ENCODE assay signal across 10 cellular contexts in the genomic region with DNA sequence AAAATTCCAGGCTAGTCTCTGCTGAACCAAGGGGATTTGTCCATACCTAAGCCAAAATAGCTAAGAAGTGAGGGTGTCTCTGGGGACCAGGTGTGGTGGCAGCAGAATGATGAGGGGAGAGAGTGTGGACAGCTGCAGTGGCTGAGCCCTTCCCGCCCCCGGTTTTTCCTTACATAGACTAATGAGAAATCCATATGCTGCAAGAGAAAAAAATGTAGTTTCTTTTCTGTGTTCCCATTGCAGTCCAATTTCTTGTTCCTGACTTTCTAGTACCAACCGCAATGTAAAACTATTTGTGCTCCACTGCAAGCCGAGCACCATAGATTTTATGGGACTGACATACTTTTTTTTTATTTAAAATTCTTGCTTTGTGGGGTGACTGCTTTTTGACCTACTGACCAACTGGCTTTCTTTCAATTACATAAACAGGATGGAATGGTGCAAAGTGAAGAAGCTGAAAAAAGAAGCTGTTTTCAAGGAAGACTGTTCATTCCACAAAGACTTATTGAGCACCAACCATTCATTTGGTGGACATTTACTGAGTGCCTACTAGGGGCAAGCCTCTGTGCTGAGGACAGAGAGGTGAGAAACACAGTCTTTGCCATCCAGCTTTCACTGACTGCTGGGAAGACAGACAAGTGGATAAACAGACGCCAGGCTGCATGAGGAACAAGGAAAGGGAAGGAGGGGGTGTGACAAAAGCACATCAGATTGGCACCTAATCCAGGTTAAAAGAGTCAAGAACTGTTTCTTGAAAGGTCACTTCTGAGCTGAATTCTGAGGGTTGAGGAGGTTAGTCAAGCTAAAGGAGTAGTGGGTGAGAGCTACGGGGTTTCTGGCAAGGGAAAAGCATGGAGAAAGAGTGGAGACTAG. TPM values are rescaled to one million over a fixed set of nuclear protein-coding genes. Genes with fewer than 3 reads are reported as not detected.
DNase-seq lines count a peak whose midpoint lies in the region; ATAC-seq, FAIRE-seq and TF ChIP-seq lines count a peak whose summit lies in the region.
"Had no signal": no experiment of that assay in that cellular context is flagged by ENCODE, and none has a peak within 500 bp of the region (broad histone marks: within the 10 kb centered on the region; RNA-seq: fewer than 3 reads in every experiment).

No MANE protein-coding gene starts in this region.

- H4K20me1 ChIP-seq in endothelial cell of umbilical vein (replicated peaks; ENCODE audit: control insufficient read depth, extremely low read depth, insufficient read depth, low read length) = no peaks in the 10 kb centered on the region

- no TSS peak for BruUV-seq in endothelial cell of umbilical vein (replicated peaks; lab: Mats Ljungman, UMichigan)

- CTCF ChIA-PET in endothelial cell of umbilical vein (lab: Charles Lee) = interaction anchor here (1.0 to 1.8 kb wide), 6 partner anchors 10 to 291 kb away, joined by 3 to 7 read pairs (median 4); a partner anchor contains a TSS
- CTCF ChIA-PET in CD4-positive, alpha-beta T cell (lab: Charles Lee) = no interaction called here

- no peak for TF ChIP-seq POLR2A in endothelial cell of umbilical vein (IDR thresholded peaks at IDR 0.05; ENCODE audit: low read depth, low read length)

- H3K79me2 ChIP-seq in endothelial cell of umbilical vein (ENCODE audit: control insufficient read depth, insufficient read depth, low read length) = no peaks in the 10 kb centered on the region
- no peaks in the 10 kb centered on the region for H3K79me2 ChIP-seq in trophoblast cell (ENCODE audit: control insufficient read depth, insufficient read depth, low read length, poor library complexity)

- H4K91ac ChIP-seq in trophoblast cell (ENCODE audit: low read depth, low read length) = no peak overlapping the region

- no peak overlapping the region for H3K27ac Mint-ChIP-seq in CD4-positive, alpha-beta T cell

- H3K4me2 ChIP-seq in endothelial cell of umbilical vein (ENCODE audit: insufficient read depth, low read length) = peak overlapping the region; percentile 90
- H3K4me2 ChIP-seq in trophoblast cell (ENCODE audit: low read length) = no peak overlapping the region

- H3K9me3 Mint-ChIP-seq in CD4-positive, alpha-beta T cell = no peaks in the 10 kb centered on the region

- H2AK5ac ChIP-seq in trophoblast cell (ENCODE audit: low read length) = peak overlapping the region; percentile 82

- H3K18ac ChIP-seq in trophoblast cell (ENCODE audit: low read length) = no peak overlapping the region

- DNase-seq in EH (ENCODE audit: low read depth) = peak; percentile 89
- peak; percentile 66 for DNase-seq in NCI-H2227 (lab: John Stamatoyannopoulos, UW; ENCODE audit: unreplicated experiment)
- peak; percentile 77 for DNase-seq in endothelial cell of umbilical vein (ENCODE audit: low read depth, low spot score)
- peak in 1 of 2 donors; percentile 7 for DNase-seq in trophoblast cell
- no peak for DNase-seq in CD4-positive, alpha-beta T cell
- DNase-seq in central memory CD4-positive, alpha-beta T cell = no peak
- DNase-seq in C1 segment of cervical spinal cord (lab: John Stamatoyannopoulos, UW) = no peak
- DNase-seq: T1000 had no signal

- peaks cover 17% of the 10 kb centered on the region for H3K4me1 Mint-ChIP-seq in CD4-positive, alpha-beta T cell (ENCODE audit: low read depth)

- peak overlapping the region; percentile 50 for H3K14ac ChIP-seq in trophoblast cell (ENCODE audit: low read length)

- H3K9me3 ChIP-seq in endothelial cell of umbilical vein (replicated peaks; ENCODE audit: control insufficient read depth, insufficient read depth, low read length) = no peaks in the 10 kb centered on the region
- H3K9me3 ChIP-seq in trophoblast cell (ENCODE audit: insufficient read depth, low read depth, low read length) = no peaks in the 10 kb centered on the region
- H3K9me3 ChIP-seq in CD4-positive, alpha-beta T cell (ENCODE audit: control insufficient read depth, low read length) = no peaks in the 10 kb centered on the region

- peak; percentile 46 for FAIRE-seq in endothelial cell of umbilical vein (lab: Jason Lieb, UNC)
- FAIRE-seq: islet of Langerhans had no signal

- H3K79me1 ChIP-seq in trophoblast cell (ENCODE audit: low read length) = peaks cover 2% of the 10 kb centered on the region

- no CpG with 5 or more reads among the region's 6 CpGs for WGBS in trophoblast cell (ENCODE audit: extremely low coverage, insufficient coverage, insufficient read length)

- POLR2A ChIA-PET in endothelial cell of umbilical vein (lab: Charles Lee) = no interaction called here
- POLR2A ChIA-PET in CD4-positive, alpha-beta T cell (lab: Charles Lee) = interaction anchor here (0.7 kb wide), 1 partner anchor 35 kb away, joined by 3 read pairs; no protein-coding TSS in a partner anchor

- H2BK5ac ChIP-seq in trophoblast cell (ENCODE audit: low read depth, low read length, poor library complexity) = peak overlapping the region; percentile 21

- peak overlapping the region; percentile 18 for H2BK12ac ChIP-seq in trophoblast cell (ENCODE audit: low read length)

- H2AFZ ChIP-seq in endothelial cell of umbilical vein (ENCODE audit: low read depth, low read length) (peak overlapping the region; percentile 77), trophoblast cell (ENCODE audit: insufficient read depth, low read length, poor library complexity) (no peak overlapping the region)

- H3K4me1 ChIP-seq in endothelial cell of umbilical vein (ENCODE audit: control insufficient read depth, extremely low read depth, insufficient read depth, low read length) = peaks cover 35% of the 10 kb centered on the region
- peaks cover 7 to 17% of the 10 kb centered on the region in 2 experiments for H3K4me1 ChIP-seq in trophoblast cell (ENCODE audit: control insufficient read depth in 1 of 2, insufficient read depth in 2 of 2, low read length in 2 of 2)

- no peaks in the 10 kb centered on the region for H3K9me1 ChIP-seq in endothelial cell of umbilical vein (replicated peaks; ENCODE audit: control insufficient read depth, extremely low read depth, insufficient read depth, low read length)

- H3K4me3 Mint-ChIP-seq in CD4-positive, alpha-beta T cell = no peak overlapping the region

- H3K36me3 Mint-ChIP-seq in CD4-positive, alpha-beta T cell (ENCODE audit: low read depth) = peaks cover 5% of the 10 kb centered on the region

- no peak for ATAC-seq in CD4-positive, alpha-beta T cell (ENCODE audit: poor library complexity)
- ATAC-seq in HG03460 (IDR thresholded peaks at IDR 0.05; ENCODE audit: unreplicated experiment) = no peak

- peak overlapping the region; percentile 1 to 39 (median 35) for H3K4me3 ChIP-seq in endothelial cell of umbilical vein (replicated peaks in 1 of 3; ENCODE audit: insufficient read depth in 1 of 3, low read depth in 1 of 3, low read length in 3 of 3)
- no peak overlapping the region for H3K4me3 ChIP-seq in trophoblast cell (ENCODE audit: low read depth, low read length)

- H3K27me3 Mint-ChIP-seq in CD4-positive, alpha-beta T cell = no peaks in the 10 kb centered on the region

- no peak overlapping the region for H2BK120ac ChIP-seq in trophoblast cell (ENCODE audit: insufficient read depth, low read length, poor library complexity)

- peak overlapping the region; percentile 43 for H4K12ac ChIP-seq in trophoblast cell (ENCODE audit: low read depth, low read length)

- H3K9ac ChIP-seq in endothelial cell of umbilical vein (replicated peaks; ENCODE audit: extremely low read depth, insufficient read depth, low read length) (peak overlapping the region; percentile 8), trophoblast cell (ENCODE audit: low read length) (no peak overlapping the region)

- no peak overlapping the region for H3K23ac ChIP-seq in trophoblast cell (ENCODE audit: low read length)

- intact Hi-C loops in endothelial cell of umbilical vein (cut with micrococcal nuclease) = loop anchor here (2.0 kb wide), 1 partner anchor 56 kb away; no protein-coding TSS in a partner anchor
- intact Hi-C loops in CD4-positive, alpha-beta T cell (cut with DNase I, micrococcal nuclease) = loop anchor here in 1 of 2 experiments (10.0 kb wide), 1 partner anchor 816 kb away; a partner anchor contains a TSS

- H3K27me3 ChIP-seq in endothelial cell of umbilical vein (ENCODE audit: control insufficient read depth in 2 of 2, insufficient read depth in 2 of 2, low read length in 2 of 2) (no peaks in the 10 kb centered on the region), trophoblast cell (ENCODE audit: insufficient read depth, low read length) (no peaks in the 10 kb centered on the region)
- no peaks in the 10 kb centered on the region for H3K27me3 ChIP-seq in CD4-positive, alpha-beta T cell (ENCODE audit: control insufficient read depth, insufficient read depth, low read length)

- dilution Hi-C loops in endothelial cell of umbilical vein (cut with MboI; ENCODE audit: extremely low pct_ligation_motif_present, low sequenced_read_pairs) = no loop called here

- no peak overlapping the region for H4K8ac ChIP-seq in trophoblast cell (ENCODE audit: low read depth, low read length)

- TF ChIP-seq CTCF in endothelial cell of umbilical vein (IDR thresholded peaks at IDR 0.05; ENCODE audit: extremely low read depth in 1 of 2, insufficient read depth in 1 of 2, low read depth in 1 of 2, low read length in 2 of 2) = no peak
- TF ChIP-seq CTCF in CD4-positive, alpha-beta T cell (IDR thresholded peaks at IDR 0.05) = no peak

- peak overlapping the region; percentile 73 for H3K4ac ChIP-seq in trophoblast cell (ENCODE audit: low read depth, low read length)

- H3K27ac ChIP-seq in endothelial cell of umbilical vein (ENCODE audit: insufficient read depth, low read depth, low read length) = peak overlapping the region; percentile 41
- no peak overlapping the region for H3K27ac ChIP-seq in trophoblast cell (ENCODE audit: low read depth, low read length)
- no peak overlapping the region for H3K27ac ChIP-seq in CD4-positive, alpha-beta T cell (ENCODE audit: low read depth, low read length)

- H3K36me3 ChIP-seq in endothelial cell of umbilical vein (ENCODE audit: control insufficient read depth in 2 of 2, extremely low read depth in 1 of 2, insufficient read depth in 2 of 2, low read length in 2 of 2) = peaks cover 0 to 3% of the 10 kb centered on the region in 2 experiments
- H3K36me3 ChIP-seq in trophoblast cell (ENCODE audit: control insufficient read depth in 1 of 2, insufficient read depth in 2 of 2, low read length in 2 of 2) = no peaks in the 10 kb centered on the region

RNA-seq across cellular contexts. Expression of a gene that starts 9.7 kb away (rescaled TPM):
- 25.9 and 26.8 TPM in 2 replicates for total RNA-seq in endothelial cell of umbilical vein
- 15.5 and 19.5 TPM in 2 replicates for polyA plus RNA-seq in endothelial cell of umbilical vein
- polyA plus RNA-seq in endothelial cell of umbilical vein (2011; cell fraction: cytosol; rRNA removed) = 18.5 and 22.4 TPM in 2 replicates
- 24.1 and 24.3 TPM in 2 replicates for polyA plus RNA-seq in endothelial cell of umbilical vein (2011; cell fraction: nucleus; rRNA removed)
- polyA plus RNA-seq in endothelial cell of umbilical vein (2012) = 16.5 and 17.0 TPM in 2 replicates
- 16.0 and 21.5 TPM in 2 replicates for polyA minus RNA-seq in endothelial cell of umbilical vein
- 5.7 TPM for polyA minus RNA-seq in endothelial cell of umbilical vein (2011; cell fraction: cytosol; rRNA and poly(A)+ RNA removed)
- 11.5 and 17.6 TPM in 2 replicates for polyA minus RNA-seq in endothelial cell of umbilical vein (2011; cell fraction: nucleus; rRNA and poly(A)+ RNA removed)
- 13.5 and 14.0 TPM in 2 replicates for polyA plus RNA-seq in trophoblast cell (2013)
- 1 to 10 TPM; 3.3 to 4.8 TPM for total RNA-seq in CD4-positive, alpha-beta T cell

RNA-seq across cellular contexts. Expression of a gene that starts 50.8 kb away (rescaled TPM):
- not detected in 2 replicates for total RNA-seq in endothelial cell of umbilical vein
- polyA plus RNA-seq in endothelial cell of umbilical vein = not detected in 2 replicates
- polyA plus RNA-seq in endothelial cell of umbilical vein (2011; cell fraction: cytosol; rRNA removed) = not detected in 2 replicates
- polyA plus RNA-seq in endothelial cell of umbilical vein (2011; cell fraction: nucleus; rRNA removed) = not detected in 2 replicates
- not detected in 2 replicates for polyA plus RNA-seq in endothelial cell of umbilical vein (2012)
- polyA minus RNA-seq in endothelial cell of umbilical vein = not detected in 2 replicates
- not detected for polyA minus RNA-seq in endothelial cell of umbilical vein (2011; cell fraction: cytosol; rRNA and poly(A)+ RNA removed)
- not detected in 2 replicates for polyA minus RNA-seq in endothelial cell of umbilical vein (2011; cell fraction: nucleus; rRNA and poly(A)+ RNA removed)
- polyA plus RNA-seq in trophoblast cell (2013) = 0.14 TPM in 2 replicates
- total RNA-seq in CD4-positive, alpha-beta T cell = not detected

Comparison
In these comparisons a context has a peak if more than half of its experiments do, and no peak if none do; other contexts are left out.
1. DNase-seq: peak in EH (single experiment), NCI-H2227 (single experiment) and endothelial cell of umbilical vein (single experiment); none in CD4-positive, alpha-beta T cell (0 of 10), central memory CD4-positive, alpha-beta T cell (single experiment) and C1 segment of cervical spinal cord (0 of 14).